12 cellular contexts compared by ENCODE assay signal in the genomic region with DNA sequence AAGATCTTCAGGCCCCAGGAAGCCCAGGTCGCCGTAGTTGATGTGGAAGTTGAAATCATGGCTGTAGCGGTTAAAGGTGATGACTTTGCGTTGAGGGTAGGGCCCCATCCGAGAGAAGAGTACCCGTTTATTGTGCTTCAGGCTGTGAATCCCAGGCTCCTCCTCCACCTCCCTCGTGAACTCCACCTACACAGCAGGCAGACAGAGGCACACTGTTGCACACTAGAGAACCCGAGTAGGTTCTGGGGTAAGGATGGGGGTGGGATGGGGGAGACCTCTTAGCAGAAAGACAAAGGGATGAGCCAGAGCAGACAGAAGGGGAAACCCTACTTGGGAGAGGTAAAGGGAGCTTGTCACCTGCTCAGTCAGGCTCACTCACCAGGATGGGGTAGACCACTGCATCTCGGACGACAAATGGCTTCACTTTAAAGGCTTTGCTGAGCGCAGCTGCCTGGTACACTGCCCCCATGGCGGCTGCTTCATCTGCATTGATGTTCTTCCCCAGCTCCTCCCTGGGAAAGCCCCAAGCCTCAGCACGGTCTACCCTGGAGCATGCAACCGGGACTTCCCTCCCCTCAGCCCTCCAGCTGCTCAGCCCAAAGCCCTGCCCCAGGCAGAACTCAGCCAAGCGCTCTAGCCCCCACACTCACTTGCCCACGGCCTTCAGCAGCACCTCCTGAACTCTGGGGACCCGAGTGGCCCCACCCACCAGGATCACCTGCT. TPM values are rescaled to one million over a fixed set of nuclear protein-coding genes. Genes with fewer than 3 reads are reported as not detected.
DNase-seq lines count a peak whose midpoint lies in the region; ATAC-seq, FAIRE-seq and TF ChIP-seq lines count a peak whose summit lies in the region.
"Had no signal": no experiment of that assay in that cellular context is flagged by ENCODE, and none has a peak within 500 bp of the region (broad histone marks: within the 10 kb centered on the region; RNA-seq: fewer than 3 reads in every experiment).

No MANE protein-coding gene starts in this region.

- no peak overlapping the region for H3K4me3 Mint-ChIP-seq in CD4-positive, alpha-beta T cell
- no peak overlapping the region for H3K4me3 Mint-ChIP-seq in activated CD8-positive, alpha-beta T cell treated with anti-CD3 and anti-CD28 coated beads for 36 hours

- peaks cover 23% of the 10 kb centered on the region for H3K4me1 Mint-ChIP-seq in CD4-positive, alpha-beta T cell (ENCODE audit: low read depth)
- H3K4me1 Mint-ChIP-seq in activated CD8-positive, alpha-beta T cell treated with anti-CD3 and anti-CD28 coated beads for 36 hours (ENCODE audit: low read depth): peaks cover 37% of the 10 kb centered on the region

- 87 to 92% (median 89%) methylated on average over 16 to 17 of the region's 17 CpGs for WGBS in adrenal gland, 4 donors
- WGBS in testis, 2 donors: 87 to 89% methylated on average over 17 of the region's 17 CpGs

- H3K4me1 ChIP-seq in adrenal gland (replicated peaks in 1 of 2) (peaks cover 6 to 14% of the 10 kb centered on the region in 2 donors), testis (peaks cover 7% of the 10 kb centered on the region)

- H3K27me3 ChIP-seq in CD4-positive, alpha-beta T cell (ENCODE audit: control insufficient read depth, insufficient read depth, low read length): no peaks in the 10 kb centered on the region
- H3K27me3 ChIP-seq in adrenal gland (no peaks in the 10 kb centered on the region), testis (no peaks in the 10 kb centered on the region)

- FAIRE-seq in GM18507 (lab: Jason Lieb, UNC): peak; percentile 85

- no peaks in the 10 kb centered on the region for H3K27me3 Mint-ChIP-seq in CD4-positive, alpha-beta T cell
- H3K27me3 Mint-ChIP-seq in activated CD8-positive, alpha-beta T cell treated with anti-CD3 and anti-CD28 coated beads for 36 hours: no peaks in the 10 kb centered on the region

- H3K27ac ChIP-seq in CD4-positive, alpha-beta T cell (ENCODE audit: low read depth, low read length): no peak overlapping the region
- H3K27ac ChIP-seq in adrenal gland (no peak overlapping the region), testis (no peak overlapping the region)

- peak overlapping the region; percentile 27 for H3K27ac Mint-ChIP-seq in CD4-positive, alpha-beta T cell
- H3K27ac Mint-ChIP-seq in activated CD8-positive, alpha-beta T cell treated with anti-CD3 and anti-CD28 coated beads for 36 hours: peak overlapping the region; percentile 55

- ATAC-seq in CD4-positive, alpha-beta T cell (ENCODE audit: poor library complexity): peak; percentile 20
- ATAC-seq in HG02642 (IDR thresholded peaks at IDR 0.05; ENCODE audit: poor library complexity, unreplicated experiment): peak; percentile 61
- ATAC-seq in activated CD8-positive, alpha-beta T cell treated with anti-CD3 and anti-CD28 coated beads for 36 hours: peak; percentile 28

- TF ChIP-seq CTCF in CD4-positive, alpha-beta T cell (IDR thresholded peaks at IDR 0.05): no peak
- TF ChIP-seq CTCF in activated CD8-positive, alpha-beta T cell treated with anti-CD3 and anti-CD28 coated beads for 36 hours (IDR thresholded peaks at IDR 0.05): no peak
- TF ChIP-seq CTCF in adrenal gland (IDR thresholded peaks at IDR 0.05) (no peak), testis (IDR thresholded peaks at IDR 0.05) (no peak)

- intact Hi-C loops in CD4-positive, alpha-beta T cell (cut with DNase I, micrococcal nuclease): loop anchor here in 1 of 2 experiments (5.0 kb wide), 1 partner anchor 184 kb away; no protein-coding TSS in a partner anchor
- intact Hi-C loops in activated CD8-positive, alpha-beta T cell treated with anti-CD3 and anti-CD28 coated beads for 36 hours (cut with micrococcal nuclease): no loop called here
- intact Hi-C loops in adrenal gland (cut with DNase I): no loop called here
- intact Hi-C loops in testis (cut with DNase I; ENCODE audit: low total_unique reads): no loop called here

- peaks cover 0 to 88% of the 10 kb centered on the region in 2 donors for H3K36me3 ChIP-seq in adrenal gland (replicated peaks in 1 of 2)
- no peaks in the 10 kb centered on the region for H3K36me3 ChIP-seq in testis (ENCODE audit: low read depth, missing control alignments)

- H3K36me3 Mint-ChIP-seq in CD4-positive, alpha-beta T cell (ENCODE audit: low read depth): peaks cover 94% of the 10 kb centered on the region
- H3K36me3 Mint-ChIP-seq in activated CD8-positive, alpha-beta T cell treated with anti-CD3 and anti-CD28 coated beads for 36 hours (ENCODE audit: low read depth): peaks cover 73% of the 10 kb centered on the region

- POLR2A ChIA-PET in CD4-positive, alpha-beta T cell (lab: Charles Lee): interaction anchor here (1.5 to 1.6 kb wide), 2 partner anchors 33 to 51 kb away, joined by 3 to 5 read pairs; partner anchors contain the start of gene TRAPPC4
- POLR2A ChIA-PET in activated CD8-positive, alpha-beta T cell treated with anti-CD3 and anti-CD28 coated beads for 36 hours (lab: Charles Lee): interaction anchor here (0.6 to 1.9 kb wide), 7 partner anchors 9 to 1826 kb away, joined by 3 to 9 read pairs (median 3); partner anchors contain the start of gene SLC37A4

- TF ChIP-seq POLR2A in adrenal gland (IDR thresholded peaks at IDR 0.05) (no peak), testis (IDR thresholded peaks at IDR 0.05) (no peak)

- H3K4me3 ChIP-seq in adrenal gland (no peak overlapping the region), testis (no peak overlapping the region)
- H3K4me3 ChIP-seq: smooth muscle cell had no signal

- no peaks in the 10 kb centered on the region for H3K9me3 ChIP-seq in CD4-positive, alpha-beta T cell (ENCODE audit: control insufficient read depth, low read length)
- H3K9me3 ChIP-seq in adrenal gland (replicated peaks in 1 of 3) (no peaks in the 10 kb centered on the region), testis (no peaks in the 10 kb centered on the region)

- DNase-seq in CD4-positive, alpha-beta T cell: no peak
- DNase-seq in GM18507 (ENCODE audit: extremely low spot score, insufficient read length, low read depth): no peak
- DNase-seq in activated CD8-positive, alpha-beta T cell treated with anti-CD3 and anti-CD28 coated beads for 36 hours: peak; percentile 34
- no peak for DNase-seq in EL
- no peak for DNase-seq in adrenal gland
- no peak for DNase-seq in iPS-NIHi7 (ENCODE audit: extremely low spot score)
- DNase-seq in testis: no peak
- DNase-seq: MV-4-11; NK-92 treated with Interleukin-12 subunit alpha and Interleukin-12 subunit beta, amount 100 ng/mL, for 24 hours; T1000 had no signal

- CTCF ChIA-PET in CD4-positive, alpha-beta T cell (lab: Charles Lee): no interaction called here
- CTCF ChIA-PET in activated CD8-positive, alpha-beta T cell treated with anti-CD3 and anti-CD28 coated beads for 36 hours (lab: Charles Lee): no interaction called here

- no peaks in the 10 kb centered on the region for H3K9me3 Mint-ChIP-seq in CD4-positive, alpha-beta T cell
- H3K9me3 Mint-ChIP-seq in activated CD8-positive, alpha-beta T cell treated with anti-CD3 and anti-CD28 coated beads for 36 hours: no peaks in the 10 kb centered on the region

RNA-seq across cellular contexts. Expression of gene HYOU1, which starts 5.4 kb away (rescaled TPM):
- 10 to 100 TPM; 76.5 to 81.4 TPM for total RNA-seq in CD4-positive, alpha-beta T cell
- 100 to 1,000 TPM in 1 of 2 experiments, 10 to 100 TPM in 1; 92.4 to 101 TPM for total RNA-seq in activated CD8-positive, alpha-beta T cell treated with anti-CD3 and anti-CD28 coated beads for 36 hours
- 100 to 1,000 TPM in 3 of 8 donors, 10 to 100 TPM in 5; 43.5 to 301 (median 74.7) TPM for total RNA-seq in adrenal gland
- 100 to 1,000 TPM in 1 of 3 donors, 10 to 100 TPM in 2; 44.1 to 174 (median 47.0) TPM for polyA plus RNA-seq in adrenal gland
- 100 to 1,000 TPM; 126 to 127 TPM for total RNA-seq in testis
- polyA plus RNA-seq in testis (ENCODE audit: insufficient read depth, low read depth, low replicate concordance): 209 TPM

RNA-seq across cellular contexts. Expression of gene VPS11, which starts 16.0 kb away (rescaled TPM):
- total RNA-seq in CD4-positive, alpha-beta T cell: 10 to 100 TPM; 76.4 to 84.3 TPM
- total RNA-seq in activated CD8-positive, alpha-beta T cell treated with anti-CD3 and anti-CD28 coated beads for 36 hours: 10 to 100 TPM; 17.1 to 17.2 TPM
- total RNA-seq in adrenal gland (10 to 100 TPM; 32.8 to 65.1 (median 54.0) TPM), testis (10 to 100 TPM; 50.7 to 56.7 TPM)
- polyA plus RNA-seq in adrenal gland (100 to 1,000 TPM in 2 of 3 donors, 10 to 100 TPM in 1; 60.6 to 146 (median 133) TPM), testis (ENCODE audit: insufficient read depth, low read depth, low replicate concordance) (60.5 TPM)

RNA-seq across cellular contexts. Expression of gene SLC37A4, which starts 20.9 kb away (rescaled TPM):
- 1 to 10 TPM; 5.2 to 6.6 TPM for total RNA-seq in CD4-positive, alpha-beta T cell
- total RNA-seq in activated CD8-positive, alpha-beta T cell treated with anti-CD3 and anti-CD28 coated beads for 36 hours: 10 to 100 TPM; 32.4 to 35.2 TPM
- total RNA-seq in adrenal gland (10 to 100 TPM; 17.6 to 38.9 (median 22.7) TPM), testis (10 to 100 TPM; 23.8 to 27.7 TPM)
- polyA plus RNA-seq in adrenal gland (10 to 100 TPM in 2 of 3 donors, 1 to 10 TPM in 1; 9.2 to 29.3 (median 25.5) TPM), testis (ENCODE audit: insufficient read depth, low read depth, low replicate concordance) (26.0 TPM)

RNA-seq across cellular contexts. Expression of gene TRAPPC4, which starts 33.0 kb away (rescaled TPM):
- 100 to 1,000 TPM; 101 to 106 TPM for total RNA-seq in CD4-positive, alpha-beta T cell
- 10 to 100 TPM; 69.5 to 71.4 TPM for total RNA-seq in activated CD8-positive, alpha-beta T cell treated with anti-CD3 and anti-CD28 coated beads for 36 hours
- total RNA-seq in adrenal gland: 100 to 1,000 TPM in 2 of 8 donors, 10 to 100 TPM in 6; 43.4 to 116 (median 83.1) TPM
- 100 to 1,000 TPM in 1 of 3 donors, 10 to 100 TPM in 2; 32.5 to 134 (median 32.9) TPM for polyA plus RNA-seq in adrenal gland
- 100 to 1,000 TPM in 1 of 2 donors, 10 to 100 TPM in 1; 81.4 to 108 TPM for total RNA-seq in testis
- polyA plus RNA-seq in testis (ENCODE audit: insufficient read depth, low read depth, low replicate concordance): 116 TPM

RNA-seq across cellular contexts. Expression of gene HMBS, which starts 33.1 kb away (rescaled TPM):
- 1 to 10 TPM; 3.4 to 4.1 TPM for total RNA-seq in CD4-positive, alpha-beta T cell
- 10 to 100 TPM; 33.6 to 36.1 TPM for total RNA-seq in activated CD8-positive, alpha-beta T cell treated with anti-CD3 and anti-CD28 coated beads for 36 hours
- total RNA-seq in adrenal gland: 10 to 100 TPM; 16.8 to 37.2 (median 28.7) TPM
- polyA plus RNA-seq in adrenal gland: 10 to 100 TPM; 30.1 to 33.4 (median 31.3) TPM
- total RNA-seq in testis: 10 to 100 TPM; 17.0 to 17.3 TPM
- polyA plus RNA-seq in testis (ENCODE audit: insufficient read depth, low read depth, low replicate concordance): 14.0 TPM
